2 cellular contexts compared by ENCODE assay signal in the genomic region with DNA sequence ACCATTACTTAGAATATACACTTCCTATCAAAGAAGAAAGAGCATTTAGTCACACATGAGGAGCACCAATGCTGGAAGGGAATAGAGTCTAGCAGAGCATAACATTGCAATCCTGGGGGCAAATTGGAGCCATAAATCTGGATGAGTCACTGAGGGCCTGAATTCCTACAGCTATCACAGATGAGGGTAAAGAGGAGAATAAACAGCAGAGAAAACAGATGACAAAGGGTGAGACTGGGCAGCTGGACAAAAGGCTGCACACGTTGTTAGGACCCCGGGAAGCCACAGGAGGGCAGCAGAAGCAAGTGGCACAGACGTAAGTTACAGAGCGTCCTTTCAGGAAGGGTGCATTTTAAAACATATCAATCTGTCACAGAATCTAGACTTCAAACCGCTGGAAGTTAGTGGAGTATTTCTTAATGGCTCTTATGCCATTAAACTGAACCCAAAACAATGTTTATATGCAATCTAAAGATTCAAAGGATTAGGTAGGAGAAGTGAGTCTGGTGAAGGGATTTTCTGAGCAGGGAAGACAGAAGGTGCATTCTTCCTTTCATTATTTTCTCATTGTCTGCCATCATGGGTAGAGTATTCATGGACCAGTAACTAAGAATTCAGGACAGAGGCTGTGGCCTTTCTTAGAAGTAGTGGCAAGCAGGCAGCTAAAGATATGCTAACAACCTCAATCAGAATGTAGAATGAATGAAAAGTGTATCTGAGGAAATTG.
A peak's percentile ranks its signal among the peaks of the same experiment; 100 is the strongest.
TF ChIP-seq lines count a peak whose summit lies in the region.

No MANE protein-coding gene starts in this region.

TF ChIP-seq in IMR-90, 13 proteins besides CTCF, POLR2A, EP300 and RAD21:
- TF ChIP-seq MXI1 (IDR thresholded peaks at IDR 0.05; ENCODE audit: borderline replicate concordance, low read depth, low read length) (no peak), CHD1 (IDR thresholded peaks at IDR 0.05; ENCODE audit: low read depth, low read length) (no peak), CEBPB (IDR thresholded peaks at IDR 0.05; ENCODE audit: low read depth, low read length) (peak; percentile 64; the same call in 1 of the 2 replicates), FOS (IDR thresholded peaks at IDR 0.05; ENCODE audit: low read depth, low read length) (peak; percentile 87), RCOR1 (IDR thresholded peaks at IDR 0.05; ENCODE audit: insufficient replicate concordance, low read length) (peak; percentile 17), USF2 (IDR thresholded peaks at IDR 0.05; ENCODE audit: low read depth, low read length) (no peak), MAZ (IDR thresholded peaks at IDR 0.05; ENCODE audit: borderline replicate concordance, low read depth, low read length) (peak; percentile 42; the same call in 1 of the 2 replicates), RFX5 (IDR thresholded peaks at IDR 0.05; ENCODE audit: low read depth, low read length) (no peak), BHLHE40 (IDR thresholded peaks at IDR 0.05; ENCODE audit: low read depth, low read length) (peak; percentile 30; the same call in 1 of the 2 replicates), NFE2L2 (IDR thresholded peaks at IDR 0.05; ENCODE audit: low read depth, low read length) (no peak), SMC3 (IDR thresholded peaks at IDR 0.05; ENCODE audit: low read depth, low read length) (peak; percentile 94), MAFK (IDR thresholded peaks at IDR 0.05; ENCODE audit: low read depth, low read length) (peak; percentile 12; the same call in 1 of the 2 replicates)
- TF ChIP-seq, protein P1, sequence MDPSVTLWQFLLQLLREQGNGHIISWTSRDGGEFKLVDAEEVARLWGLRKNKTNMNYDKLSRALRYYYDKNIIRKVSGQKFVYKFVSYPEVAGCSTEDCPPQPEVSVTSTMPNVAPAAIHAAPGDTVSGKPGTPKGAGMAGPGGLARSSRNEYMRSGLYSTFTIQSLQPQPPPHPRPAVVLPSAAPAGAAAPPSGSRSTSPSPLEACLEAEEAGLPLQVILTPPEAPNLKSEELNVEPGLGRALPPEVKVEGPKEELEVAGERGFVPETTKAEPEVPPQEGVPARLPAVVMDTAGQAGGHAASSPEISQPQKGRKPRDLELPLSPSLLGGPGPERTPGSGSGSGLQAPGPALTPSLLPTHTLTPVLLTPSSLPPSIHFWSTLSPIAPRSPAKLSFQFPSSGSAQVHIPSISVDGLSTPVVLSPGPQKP (IDR thresholded peaks at IDR 0.05; ENCODE audit: borderline replicate concordance, low read depth, low read length): no peak

TF ChIP-seq in GM12878, 131 proteins besides CTCF, POLR2A, EP300 and RAD21:
- TF ChIP-seq POU2F2 (IDR thresholded peaks at IDR 0.05; ENCODE audit: borderline replicate concordance, low read depth, low read length): 0 out of 3 replicates have a peak, but pooled peaks have one; percentile 26
- no peak for TF ChIP-seq PRDM15 (CRISPR knock-in tag; IDR thresholded peaks at IDR 0.05)
- peak; percentile 45; the same call in 1 of the 2 replicates for TF ChIP-seq HDGF (IDR thresholded peaks at IDR 0.05)
- TF ChIP-seq BACH1 (IDR thresholded peaks at IDR 0.05; ENCODE audit: borderline replicate concordance): no peak
- TF ChIP-seq NBN (IDR thresholded peaks at IDR 0.05): peak; percentile 60; the same call in 1 of the 2 replicates
- TF ChIP-seq RB1 (IDR thresholded peaks at IDR 0.05; ENCODE audit: borderline replicate concordance): peak; percentile 55; the same call in 1 of the 2 replicates
- TF ChIP-seq IRF4 (IDR thresholded peaks at IDR 0.05; ENCODE audit: low read depth, low read length): peak; percentile 42; the same call in 1 of the 2 replicates
- peak; percentile 63 for TF ChIP-seq MLLT1 (IDR thresholded peaks at IDR 0.05)
- peak; percentile 16 for TF ChIP-seq RELA (IDR thresholded peaks at IDR 0.05; ENCODE audit: borderline replicate concordance, partially characterized antibody)
- TF ChIP-seq ZNF207 (IDR thresholded peaks at IDR 0.05; ENCODE audit: borderline replicate concordance): peak; percentile 53; the same call in 1 of the 2 replicates
- TF ChIP-seq TCF7 (IDR thresholded peaks at IDR 0.05; ENCODE audit: borderline replicate concordance): no peak
- 0 out of 2 replicates have a peak, but pooled peaks have one; percentile 51 for TF ChIP-seq YY1 (IDR thresholded peaks at IDR 0.05; ENCODE audit: low read depth, low read length)
- no peak for TF ChIP-seq STAT3 (IDR thresholded peaks at IDR 0.05; ENCODE audit: low read depth, low read length)
- TF ChIP-seq E2F8 (IDR thresholded peaks at IDR 0.05; ENCODE audit: low read depth, partially characterized antibody): no peak
- TF ChIP-seq SMARCA5 (IDR thresholded peaks at IDR 0.05): 0 out of 2 replicates have a peak, but pooled peaks have one; percentile 37
- peak; percentile 43; the same call in 1 of the 2 replicates for TF ChIP-seq CREM (IDR thresholded peaks at IDR 0.05; ENCODE audit: low read depth)
- TF ChIP-seq SMC3 (IDR thresholded peaks at IDR 0.05; ENCODE audit: borderline replicate concordance, low read length): peak; percentile 93
TF ChIP-seq in GM12878: peak in this region for 12.
